18 cellular contexts compared by ENCODE assay signal in genomic region chr9:115616666-115617239, GRCh38.
A peak's percentile ranks its signal among the peaks of the same experiment; 100 is the strongest.
DNase-seq lines count a peak whose midpoint lies in the region; ATAC-seq and TF ChIP-seq lines count a peak whose summit lies in the region.
"Had no signal": no experiment of that assay in that cellular context is flagged by ENCODE, and none has a peak within 500 bp of the region (broad histone marks: within the 10 kb centered on the region; RNA-seq: fewer than 3 reads in every experiment).

No MANE protein-coding gene starts in this region.

- H3K4me3 ChIP-seq in SJSA1: no peak overlapping the region
- no peak overlapping the region for H3K4me3 ChIP-seq in fibroblast of lung (replicated peaks in 1 of 4; ENCODE audit: control extremely low read depth in 1 of 4, insufficient read depth in 1 of 4, low read depth in 3 of 4, low read length in 4 of 4)
- H3K4me3 ChIP-seq in skeletal muscle satellite cell (ENCODE audit: low read length): peak overlapping the region; percentile 13
- H3K4me3 ChIP-seq: GM12878 had no signal

- TF ChIP-seq CTCF in HFFc6 (IDR thresholded peaks at IDR 0.05) (no peak), fibroblast of lung (conservative IDR thresholded peaks at IDR 0.05 in 1 of 2, IDR thresholded peaks at IDR 0.05 in 1 of 2; ENCODE audit: low read depth in 1 of 2, low read length in 2 of 2) (no peak)

- no peaks in the 10 kb centered on the region for H3K79me2 ChIP-seq in fibroblast of lung (ENCODE audit: control insufficient read depth, insufficient read depth, low read length)

- H3K9me3 ChIP-seq in SJSA1 (replicated peaks): no peaks in the 10 kb centered on the region
- no peaks in the 10 kb centered on the region for H3K9me3 ChIP-seq in fibroblast of lung (ENCODE audit: control insufficient read depth, insufficient read depth, low read depth, low read length)
- no peaks in the 10 kb centered on the region for H3K9me3 ChIP-seq in skeletal muscle satellite cell (replicated peaks; ENCODE audit: low read length)

- ATAC-seq in GM19397 (IDR thresholded peaks at IDR 0.05; ENCODE audit: unreplicated experiment): no peak
- ATAC-seq: GM12878, HepG2 had no signal

- no peaks in the 10 kb centered on the region for H3K27me3 ChIP-seq in SJSA1 (replicated peaks)
- H3K27me3 ChIP-seq in fibroblast of lung (ENCODE audit: control insufficient read depth, insufficient read depth, low read length): no peaks in the 10 kb centered on the region
- no peaks in the 10 kb centered on the region for H3K27me3 ChIP-seq in skeletal muscle satellite cell (ENCODE audit: control insufficient read depth, insufficient read depth, low read length)

- H3K4me1 Mint-ChIP-seq in HFFc6 (ENCODE audit: low read depth): peaks cover 65% of the 10 kb centered on the region
- H3K4me1 Mint-ChIP-seq: CD4-positive, alpha-beta memory T cell had no signal

- peaks cover 24% of the 10 kb centered on the region for H3K9me3 Mint-ChIP-seq in HFFc6

- H3K4me3 Mint-ChIP-seq in HFFc6: peak overlapping the region; percentile 29
- H3K4me3 Mint-ChIP-seq: CD4-positive, alpha-beta memory T cell had no signal

- H3K36me3 Mint-ChIP-seq in HFFc6 (ENCODE audit: low read depth): peaks cover 37% of the 10 kb centered on the region
- H3K36me3 Mint-ChIP-seq: CD4-positive, alpha-beta memory T cell had no signal

- no peak overlapping the region for H3K9ac ChIP-seq in fibroblast of lung (ENCODE audit: insufficient read depth, low read length)
- H3K9ac ChIP-seq in skeletal muscle satellite cell (ENCODE audit: low read depth, low read length): peak overlapping the region; percentile 69

- H3K27ac ChIP-seq in SJSA1: peak overlapping the region; percentile 90
- peak overlapping the region; percentile 89 for H3K27ac ChIP-seq in fibroblast of lung (ENCODE audit: insufficient read depth, low read length)
- H3K27ac ChIP-seq: RWPE1 had no signal

- DNase-seq in HFFc6 (no peak), SJSA1 (ENCODE audit: low read depth in 1 of 2, low spot score in 2 of 2) (no peak), fibroblast of lung (ENCODE audit: low read depth in 2 of 2) (no peak), kidney glomerular epithelial cell (lab: John Stamatoyannopoulos, UW) (no peak), Ammon's horn (ENCODE audit: low spot score) (no peak)
- DNase-seq: Calu3; CD4-positive, alpha-beta memory T cell; GF-D8; KG1; MV-4-11; NCI-H1694 treated with DMSO at 0.1 percent for 48 hours; NCI-H510A; NCI-H774 had no signal

- H3K4me1 ChIP-seq in SJSA1 (replicated peaks) (peaks cover 30% of the 10 kb centered on the region), fibroblast of lung (ENCODE audit: control insufficient read depth, extremely low read depth, insufficient read depth, low read length) (peaks cover 19% of the 10 kb centered on the region), skeletal muscle satellite cell (ENCODE audit: control insufficient read depth, insufficient read depth, low read length) (peaks cover 29% of the 10 kb centered on the region)

- no peak overlapping the region for H2AFZ ChIP-seq in fibroblast of lung (ENCODE audit: low read length)

- no peak overlapping the region for H3K4me2 ChIP-seq in fibroblast of lung (ENCODE audit: extremely low read depth, insufficient read depth, low read length)
- H3K4me2 ChIP-seq in skeletal muscle satellite cell (ENCODE audit: low read length): peak overlapping the region; percentile 61

- H3K36me3 ChIP-seq in SJSA1 (no peaks in the 10 kb centered on the region), fibroblast of lung (ENCODE audit: control insufficient read depth, insufficient read depth, low read length) (no peaks in the 10 kb centered on the region), skeletal muscle satellite cell (ENCODE audit: insufficient read depth, low read length) (no peaks in the 10 kb centered on the region)

- peak overlapping the region; percentile 85 for H3K27ac Mint-ChIP-seq in HFFc6
- H3K27ac Mint-ChIP-seq: CD4-positive, alpha-beta memory T cell had no signal

- peaks cover 1% of the 10 kb centered on the region; the same call in 1 of the 2 replicates for H3K27me3 Mint-ChIP-seq in HFFc6 (ENCODE audit: insufficient read depth)

- no peaks in the 10 kb centered on the region for H4K20me1 ChIP-seq in fibroblast of lung (ENCODE audit: control insufficient read depth, extremely low read depth, insufficient read depth, low read length)
